In genomic region chr11:122176651-122177050, GRCh38 we compare ENCODE assay signal across 20 cellular contexts.
A peak's percentile ranks its signal among the peaks of the same experiment; 100 is the strongest.
DNase-seq lines count a peak whose midpoint lies in the region; FAIRE-seq and TF ChIP-seq lines count a peak whose summit lies in the region.
"Had no signal": no experiment of that assay in that cellular context is flagged by ENCODE, and none has a peak within 500 bp of the region (broad histone marks: within the 10 kb centered on the region; RNA-seq: fewer than 3 reads in every experiment).

No MANE protein-coding gene starts in this region.

- H3K9ac ChIP-seq in keratinocyte (ENCODE audit: control insufficient read depth, extremely low read depth, insufficient read depth, low read length) = peak overlapping the region; percentile 38

- H3K27ac ChIP-seq in keratinocyte (ENCODE audit: control insufficient read depth, insufficient read depth, low read length) = peak overlapping the region; percentile 46
- H3K27ac ChIP-seq in tibial artery = peak overlapping the region; percentile 17 to 72
- H3K27ac ChIP-seq in coronary artery = peak overlapping the region in 1 of 2 donors; percentile 21

- no peak for DNase-seq in MG63
- peak; percentile 69 for DNase-seq in bronchial epithelial cell (ENCODE audit: low read depth)
- no peak for DNase-seq in keratinocyte (ENCODE audit: low read depth, low spot score)
- no peak for DNase-seq in tibial artery
- DNase-seq in coronary artery (ENCODE audit: low spot score) = no peak
- no peak for DNase-seq in posterior cingulate gyrus
- DNase-seq in activated T-helper 1 cell treated with anti-CD3 and anti-CD28 coated beads, Interleukin-12 subunit alpha, Interleukin-12 subunit beta, Interleukin-2, Interleukin-4 antibody, amounts not matched to agents 30 ng/mL and 10 ng/mL and 1 ng/mL, durations not matched to agents 14 hours and 24 hours and 36 hours (ENCODE audit: low spot score) = no peak
- DNase-seq: activated CD4-positive, alpha-beta T cell treated with anti-CD3 and anti-CD28 coated beads, Interleukin-2, amount 50 U/mL, for 4 hours; activated gamma-delta T cell; amygdala; Calu3; erythroblast; NCI-H1436; NCI-H2171 treated with DMSO at 0.1 percent for 48 hours; right cardiac atrium; SHP77 treated with DMSO at 0.1 percent for 48 hours had no signal

- no peaks in the 10 kb centered on the region for H3K9me1 ChIP-seq in keratinocyte (ENCODE audit: control insufficient read depth, extremely low read depth, insufficient read depth, low read length)

- H3K36me3 Mint-ChIP-seq in activated T-helper 1 cell treated with anti-CD3 and anti-CD28 coated beads, Interleukin-12 subunit alpha, Interleukin-12 subunit beta, Interleukin-2, Interleukin-4 antibody, amounts not matched to agents 30 ng/mL and 10 ng/mL and 1 ng/mL, durations not matched to agents 14 hours and 24 hours and 36 hours (ENCODE audit: low read depth) = no peaks in the 10 kb centered on the region
- H3K36me3 Mint-ChIP-seq: stimulated activated memory B cell treated with anti-CD40 and anti-IgM and Interleukin-4, amounts not matched to agents 10 μg/mL and 1 μg/mL and 100 μg/mL, for 72 hours had no signal

- H3K27ac Mint-ChIP-seq in activated T-helper 1 cell treated with anti-CD3 and anti-CD28 coated beads, Interleukin-12 subunit alpha, Interleukin-12 subunit beta, Interleukin-2, Interleukin-4 antibody, amounts not matched to agents 30 ng/mL and 10 ng/mL and 1 ng/mL, durations not matched to agents 14 hours and 24 hours and 36 hours = no peak overlapping the region
- H3K27ac Mint-ChIP-seq: stimulated activated memory B cell treated with anti-CD40 and anti-IgM and Interleukin-4, amounts not matched to agents 10 μg/mL and 1 μg/mL and 100 μg/mL, for 72 hours had no signal

- H3K4me2 ChIP-seq in keratinocyte (ENCODE audit: control insufficient read depth, extremely low read depth, insufficient read depth, low read depth, low read length) = peak overlapping the region; percentile 88

- H3K9me3 ChIP-seq in MG63 = no peaks in the 10 kb centered on the region
- no peaks in the 10 kb centered on the region for H3K9me3 ChIP-seq in keratinocyte (ENCODE audit: control insufficient read depth, low read depth, low read length)
- no peaks in the 10 kb centered on the region for H3K9me3 ChIP-seq in tibial artery
- H3K9me3 ChIP-seq: tibial nerve had no signal

- H3K36me3 ChIP-seq in MG63 (peaks cover 76% of the 10 kb centered on the region), bronchial epithelial cell (ENCODE audit: control insufficient read depth, insufficient read depth, low read length) (no peaks in the 10 kb centered on the region), keratinocyte (ENCODE audit: control insufficient read depth in 2 of 2, extremely low read depth in 1 of 2, insufficient read depth in 2 of 2, low read length in 2 of 2) (peaks cover 0 to 20% of the 10 kb centered on the region in 2 experiments), tibial artery (no peaks in the 10 kb centered on the region)
- H3K36me3 ChIP-seq: tibial nerve had no signal

- no peak for TF ChIP-seq CTCF in bronchial epithelial cell (IDR thresholded peaks at IDR 0.05; ENCODE audit: insufficient read depth, low read length, severe bottlenecking)
- no peak for TF ChIP-seq CTCF in keratinocyte (optimal IDR thresholded peaks at IDR 0.05 in 1 of 3, IDR thresholded peaks at IDR 0.05 in 1 of 3, conservative IDR thresholded peaks at IDR 0.05 in 1 of 3; ENCODE audit: extremely low read depth in 1 of 3, insufficient read depth in 2 of 3, low read length in 3 of 3)
- TF ChIP-seq CTCF in tibial artery (IDR thresholded peaks at IDR 0.05) = no peak
- TF ChIP-seq CTCF in coronary artery (IDR thresholded peaks at IDR 0.05) = no peak

- H3K79me2 ChIP-seq in keratinocyte (ENCODE audit: control insufficient read depth, insufficient read depth, low read length) = peaks cover 78% of the 10 kb centered on the region

- H3K27me3 ChIP-seq in MG63 (no peaks in the 10 kb centered on the region), bronchial epithelial cell (ENCODE audit: control insufficient read depth, insufficient read depth, low read length) (no peaks in the 10 kb centered on the region), keratinocyte (ENCODE audit: control insufficient read depth, extremely low read depth, insufficient read depth, low read length) (no peaks in the 10 kb centered on the region), tibial artery (no peaks in the 10 kb centered on the region)
- H3K27me3 ChIP-seq: tibial nerve had no signal

- dilution Hi-C loops in keratinocyte (cut with MboI; ENCODE audit: extremely low pct_ligation_motif_present, low sequenced_read_pairs) = no loop called here

- intact Hi-C loops in tibial artery (cut with DNase I; ENCODE audit: low total_unique reads) = no loop called here
- intact Hi-C loops in posterior cingulate gyrus (cut with DNase I) = no loop called here
- intact Hi-C loops in activated T-helper 1 cell treated with anti-CD3 and anti-CD28 coated beads, Interleukin-12 subunit alpha, Interleukin-12 subunit beta, Interleukin-2, Interleukin-4 antibody, amounts not matched to agents 30 ng/mL and 10 ng/mL and 1 ng/mL, durations not matched to agents 14 hours and 24 hours and 36 hours (cut with micrococcal nuclease) = no loop called here

- FAIRE-seq in bronchial epithelial cell (lab: Jason Lieb, UNC) (no peak), keratinocyte (lab: Jason Lieb, UNC) (peak; percentile 90)
- FAIRE-seq: GM19239, H1 had no signal

- no peak overlapping the region for H2AFZ ChIP-seq in keratinocyte (ENCODE audit: control insufficient read depth, low read length)

- no peaks in the 10 kb centered on the region for H3K9me3 Mint-ChIP-seq in activated T-helper 1 cell treated with anti-CD3 and anti-CD28 coated beads, Interleukin-12 subunit alpha, Interleukin-12 subunit beta, Interleukin-2, Interleukin-4 antibody, amounts not matched to agents 30 ng/mL and 10 ng/mL and 1 ng/mL, durations not matched to agents 14 hours and 24 hours and 36 hours
- H3K9me3 Mint-ChIP-seq: stimulated activated memory B cell treated with anti-CD40 and anti-IgM and Interleukin-4, amounts not matched to agents 10 μg/mL and 1 μg/mL and 100 μg/mL, for 72 hours had no signal

- H3K4me1 ChIP-seq in keratinocyte (ENCODE audit: control insufficient read depth, extremely low read depth, insufficient read depth, low read length) = peaks cover 55% of the 10 kb centered on the region
- peaks cover 3 to 81% (median 21%) of the 10 kb centered on the region in 4 donors for H3K4me1 ChIP-seq in tibial artery

- H3K4me3 ChIP-seq in MG63 = peak overlapping the region; percentile 70
- no peak overlapping the region for H3K4me3 ChIP-seq in bronchial epithelial cell (ENCODE audit: low read depth, low read length)
- H3K4me3 ChIP-seq in keratinocyte (ENCODE audit: control insufficient read depth in 2 of 3, extremely low read depth in 1 of 3, insufficient read depth in 2 of 3, low read depth in 1 of 3, low read length in 3 of 3) = peak overlapping the region in 2 of 3 experiments; percentile 96 to 97
- H3K4me3 ChIP-seq in tibial artery = no peak overlapping the region
- H3K4me3 ChIP-seq in coronary artery = no peak overlapping the region
- H3K4me3 ChIP-seq: tibial nerve had no signal

- no peak overlapping the region for H3K4me3 Mint-ChIP-seq in activated T-helper 1 cell treated with anti-CD3 and anti-CD28 coated beads, Interleukin-12 subunit alpha, Interleukin-12 subunit beta, Interleukin-2, Interleukin-4 antibody, amounts not matched to agents 30 ng/mL and 10 ng/mL and 1 ng/mL, durations not matched to agents 14 hours and 24 hours and 36 hours
- H3K4me3 Mint-ChIP-seq: stimulated activated memory B cell treated with anti-CD40 and anti-IgM and Interleukin-4, amounts not matched to agents 10 μg/mL and 1 μg/mL and 100 μg/mL, for 72 hours had no signal

- H3K27me3 Mint-ChIP-seq in activated T-helper 1 cell treated with anti-CD3 and anti-CD28 coated beads, Interleukin-12 subunit alpha, Interleukin-12 subunit beta, Interleukin-2, Interleukin-4 antibody, amounts not matched to agents 30 ng/mL and 10 ng/mL and 1 ng/mL, durations not matched to agents 14 hours and 24 hours and 36 hours (ENCODE audit: insufficient read depth) = peaks cover 3% of the 10 kb centered on the region
- H3K27me3 Mint-ChIP-seq: stimulated activated memory B cell treated with anti-CD40 and anti-IgM and Interleukin-4, amounts not matched to agents 10 μg/mL and 1 μg/mL and 100 μg/mL, for 72 hours had no signal

- no peaks in the 10 kb centered on the region for H3K4me1 Mint-ChIP-seq in activated T-helper 1 cell treated with anti-CD3 and anti-CD28 coated beads, Interleukin-12 subunit alpha, Interleukin-12 subunit beta, Interleukin-2, Interleukin-4 antibody, amounts not matched to agents 30 ng/mL and 10 ng/mL and 1 ng/mL, durations not matched to agents 14 hours and 24 hours and 36 hours (ENCODE audit: low read depth)
- H3K4me1 Mint-ChIP-seq: stimulated activated memory B cell treated with anti-CD40 and anti-IgM and Interleukin-4, amounts not matched to agents 10 μg/mL and 1 μg/mL and 100 μg/mL, for 72 hours had no signal

- no peaks in the 10 kb centered on the region for H4K20me1 ChIP-seq in keratinocyte (ENCODE audit: control insufficient read depth, extremely low read depth, insufficient read depth, low read length)

Comparison
In these comparisons a context has a peak if more than half of its experiments do, and no peak if none do; other contexts are left out.
1. H3K4me3 ChIP-seq: peak in MG63 (single experiment) and keratinocyte (2 of 3); none in bronchial epithelial cell (single experiment), tibial artery (0 of 2) and coronary artery (single experiment).